Comparison of ENCODE assay signal across 14 cellular contexts in genomic region chr6:66897576-66897975, GRCh38.
DNase-seq lines count a peak whose midpoint lies in the region; TF ChIP-seq lines count a peak whose summit lies in the region.
"Had no signal": no experiment of that assay in that cellular context is flagged by ENCODE, and none has a peak within 500 bp of the region (broad histone marks: within the 10 kb centered on the region; RNA-seq: fewer than 3 reads in every experiment).

No MANE protein-coding gene starts in this region.

- H3K4me1 ChIP-seq in BE2C: peaks cover 4% of the 10 kb centered on the region; the same call in 1 of the 2 replicates
- H3K4me1 ChIP-seq in H9 (ENCODE audit: insufficient read depth, low read length): no peaks in the 10 kb centered on the region
- H3K4me1 ChIP-seq: colonic mucosa, heart left ventricle, psoas muscle had no signal

- no peak overlapping the region for H3K14ac ChIP-seq in H9 (ENCODE audit: insufficient read depth, low read length)

- H2BK120ac ChIP-seq in H9 (ENCODE audit: low read depth, low read length, poor library complexity, severe bottlenecking): no peak overlapping the region

- H2AFZ ChIP-seq in H9 (ENCODE audit: low read length): no peak overlapping the region

- no peaks in the 10 kb centered on the region for H3K36me3 ChIP-seq in BE2C
- H3K36me3 ChIP-seq: colonic mucosa, heart left ventricle had no signal

- no peak overlapping the region for H2BK5ac ChIP-seq in H9 (ENCODE audit: insufficient read length, low read length)

- H3K18ac ChIP-seq in H9 (ENCODE audit: insufficient read length, low read depth, low read length): no peak overlapping the region

- H3K27me3 ChIP-seq in BE2C (no peaks in the 10 kb centered on the region), H9 (ENCODE audit: insufficient read depth, low read length) (no peaks in the 10 kb centered on the region)
- H3K27me3 ChIP-seq: colonic mucosa, heart left ventricle had no signal

- no peaks in the 10 kb centered on the region for H3K79me1 ChIP-seq in H9 (ENCODE audit: insufficient read depth, low read depth, low read length, poor library complexity, severe bottlenecking)

- no peak overlapping the region for H3K4me2 ChIP-seq in H9 (ENCODE audit: insufficient read depth, insufficient read length, low read length)

- H3K27me3 Mint-ChIP-seq in H9 (ENCODE audit: low read depth): no peaks in the 10 kb centered on the region
- H3K27me3 Mint-ChIP-seq: memory B cell had no signal

- H3K4ac ChIP-seq in H9 (ENCODE audit: low read depth, low read length): no peak overlapping the region

- no peak overlapping the region for H4K8ac ChIP-seq in H9 (replicated peaks; ENCODE audit: insufficient read length, low read depth, low read length)

- H3K9me3 ChIP-seq in BE2C (no peaks in the 10 kb centered on the region; the same call in 1 of the 2 replicates), H9 (ENCODE audit: control insufficient read depth, low read depth, low read length) (peaks cover 9% of the 10 kb centered on the region)
- H3K9me3 ChIP-seq: colonic mucosa, psoas muscle had no signal

- peaks cover 31 to 37% of the 10 kb centered on the region in 2 experiments for H3K9me3 Mint-ChIP-seq in H9

- H3K36me3 Mint-ChIP-seq in H9 (ENCODE audit: insufficient read depth in 1 of 3, low read depth in 3 of 3): peaks cover 7 to 36% (median 14%) of the 10 kb centered on the region in 3 experiments
- H3K36me3 Mint-ChIP-seq: CD8-positive, alpha-beta T cell; memory B cell had no signal

- CTCF ChIA-PET in GM10248 (lab: Yijun Ruan, JAX): interaction anchor here (0.9 to 1.6 kb wide), 3 partner anchors 9 to 15 kb away, joined by 3 to 6 read pairs (median 4); no protein-coding TSS in a partner anchor

- peak; percentile 23 for DNase-seq in BE2C
- DNase-seq in HS-5 (ENCODE audit: low read depth): peak; percentile 79
- peak; percentile 33 for DNase-seq in RPMI7951 (ENCODE audit: low read depth)
- DNase-seq in fibroblast of villous mesenchyme (ENCODE audit: low read depth): peak; percentile 19
- no peak for DNase-seq in H9
- DNase-seq in amniotic stem cell (lab: John Stamatoyannopoulos, UW): no peak
- no peak for DNase-seq in GM10248 (ENCODE audit: extremely low spot score)
- no peak for DNase-seq in epidermal melanocyte (ENCODE audit: insufficient read length, low spot score)
- DNase-seq: colonic mucosa, psoas muscle had no signal

- H2BK12ac ChIP-seq in H9 (ENCODE audit: insufficient read length, low read depth, low read length): no peak overlapping the region

- H3K4me1 Mint-ChIP-seq in H9: 0 out of 4 replicates have a peak, but pooled peaks cover 0 to 2% of the 10 kb centered on the region in 2 experiments
- H3K4me1 Mint-ChIP-seq: memory B cell had no signal

- H3K4me3 Mint-ChIP-seq in H9: no peak overlapping the region
- H3K4me3 Mint-ChIP-seq: CD8-positive, alpha-beta T cell; memory B cell had no signal

- WGBS in H9 (ENCODE audit: extremely low coverage, insufficient read length, low lambda C conversion rate): no CpG with 5 or more reads among the region's 2 CpGs

- no peak overlapping the region for H3K56ac ChIP-seq in H9 (ENCODE audit: insufficient read length, low read depth, low read length)

- no peaks in the 10 kb centered on the region for H3K79me2 ChIP-seq in H9 (ENCODE audit: insufficient read depth, low read length)

- no peak overlapping the region for H3K23ac ChIP-seq in H9 (ENCODE audit: insufficient read length, low read depth, low read length)

- no peak overlapping the region for H3T11ph ChIP-seq in H9 (ENCODE audit: low read length)

- no peak overlapping the region for H3K4me3 ChIP-seq in BE2C (ENCODE audit: low read depth, low read length)
- H3K4me3 ChIP-seq in fibroblast of villous mesenchyme (ENCODE audit: low read depth, low read length): no peak overlapping the region
- H3K4me3 ChIP-seq: colonic mucosa, heart left ventricle, psoas muscle, SK-N-MC had no signal

- H3K9ac ChIP-seq in H9 (ENCODE audit: extremely low read depth, insufficient read length, low read length): no peak overlapping the region

- H4K20me1 ChIP-seq in H9 (ENCODE audit: control insufficient read depth, insufficient read depth, insufficient read length): no peaks in the 10 kb centered on the region

- no peak overlapping the region for H4K5ac ChIP-seq in H9 (ENCODE audit: insufficient read length, low read depth, low read length)

- no peak overlapping the region for H2AK5ac ChIP-seq in H9 (ENCODE audit: insufficient read length, low read length)

- no peak overlapping the region for H3K27ac Mint-ChIP-seq in H9
- H3K27ac Mint-ChIP-seq: CD8-positive, alpha-beta T cell; memory B cell had no signal

- POLR2A ChIA-PET in GM10248 (lab: Yijun Ruan, JAX): no interaction called here

- H4K91ac ChIP-seq in H9 (ENCODE audit: insufficient read length, low read depth, low read length): no peak overlapping the region

- no peak overlapping the region for H3K27ac ChIP-seq in H9 (ENCODE audit: insufficient read length, low read depth, low read length)
- H3K27ac ChIP-seq: colonic mucosa, heart left ventricle, psoas muscle, SK-N-MC had no signal

- no peak overlapping the region for H2BK20ac ChIP-seq in H9 (ENCODE audit: low read depth, low read length, poor library complexity, severe bottlenecking)

- TF ChIP-seq CTCF in BE2C (IDR thresholded peaks at IDR 0.05; ENCODE audit: low read depth, low read length): no peak
- no peak for TF ChIP-seq CTCF in fibroblast of villous mesenchyme (IDR thresholded peaks at IDR 0.05; ENCODE audit: insufficient read depth, low read depth, low read length)
- no peak for TF ChIP-seq CTCF in H9 (conservative IDR thresholded peaks at IDR 0.05)
- TF ChIP-seq CTCF in GM10248 (IDR thresholded peaks at IDR 0.05; ENCODE audit: control extremely low read depth, extremely low read depth, low read depth, missing control alignments): no peak

- H2BK15ac ChIP-seq in H9 (ENCODE audit: low read depth, low read length): no peak overlapping the region

- no peaks in the 10 kb centered on the region for H3K23me2 ChIP-seq in H9 (ENCODE audit: insufficient read length, low read depth, low read length, poor library complexity, severe bottlenecking)

Comparison
In these comparisons a context has a peak if more than half of its experiments do, and no peak if none do; other contexts are left out.
1. DNase-seq: peak in BE2C (single experiment), HS-5 (single experiment), RPMI7951 (single experiment) and fibroblast of villous mesenchyme (single experiment); none in H9 (single experiment), amniotic stem cell (single experiment), GM10248 (single experiment) and epidermal melanocyte (single experiment).